In genomic region chr2:152344561-152345195, GRCh38 we compare ENCODE assay signal across 1 cellular context.
TF ChIP-seq lines count a peak whose summit lies in the region.

No MANE protein-coding gene starts in this region.

TF ChIP-seq in HepG2, 621 proteins besides CTCF, POLR2A, EP300 and RAD21 (continued from another document and continues in another):
- peak; percentile 95 for TF ChIP-seq RERE (CRISPR knock-in tag; IDR thresholded peaks at IDR 0.05; ENCODE audit: low read depth)
- TF ChIP-seq KLF16 (CRISPR knock-in tag; IDR thresholded peaks at IDR 0.05) = peak in 1 of 2 experiments; percentile 91; a peak in 2 of 4 replicates
- peak; percentile 87 for TF ChIP-seq RCOR2 (CRISPR knock-in tag; IDR thresholded peaks at IDR 0.05)
- no peak for TF ChIP-seq ZFX (CRISPR knock-in tag; IDR thresholded peaks at IDR 0.05; ENCODE audit: low read depth)
- TF ChIP-seq GABPA (IDR thresholded peaks at IDR 0.05; ENCODE audit: low read depth, low read length) = no peak
- TF ChIP-seq GABPA (CRISPR knock-in tag; IDR thresholded peaks at IDR 0.05; ENCODE audit: low read depth) = peak; percentile 38; the same call in 1 of the 2 replicates
- TF ChIP-seq PRPF4 (IDR thresholded peaks at IDR 0.05; ENCODE audit: low read depth, low read length, poor library complexity, severe bottlenecking) = no peak
- no peak for TF ChIP-seq SIN3B (IDR thresholded peaks at IDR 0.05; ENCODE audit: low read length)
- peak; percentile 96 for TF ChIP-seq ZBTB20 (CRISPR knock-in tag; IDR thresholded peaks at IDR 0.05; ENCODE audit: borderline replicate concordance, low read depth)
- TF ChIP-seq ZNF34 (CRISPR knock-in tag; IDR thresholded peaks at IDR 0.05; ENCODE audit: borderline replicate concordance) = no peak
- peak; percentile 88 for TF ChIP-seq TEAD3 (CRISPR knock-in tag; optimal IDR thresholded peaks at IDR 0.05; ENCODE audit: borderline replicate concordance)
- TF ChIP-seq STAT6 (CRISPR knock-in tag; IDR thresholded peaks at IDR 0.05; ENCODE audit: borderline replicate concordance) = no peak
- TF ChIP-seq ZBTB25 (CRISPR knock-in tag; IDR thresholded peaks at IDR 0.05) = peak; percentile 25; the same call in 1 of the 2 replicates
- peak; percentile 93 for TF ChIP-seq HHEX (CRISPR knock-in tag; IDR thresholded peaks at IDR 0.05)
- peak; percentile 95 for TF ChIP-seq CREM (IDR thresholded peaks at IDR 0.05)
- no peak for TF ChIP-seq CREM (CRISPR knock-in tag; IDR thresholded peaks at IDR 0.05)
- peak; percentile 50 for TF ChIP-seq MAFF (IDR thresholded peaks at IDR 0.05; ENCODE audit: low read depth, low read length)
- peak; percentile 71; the same call in 1 of the 2 replicates for TF ChIP-seq TEF (CRISPR knock-in tag; IDR thresholded peaks at IDR 0.05)
- TF ChIP-seq ZNF326 (CRISPR knock-in tag; IDR thresholded peaks at IDR 0.05; ENCODE audit: borderline replicate concordance) = no peak
- TF ChIP-seq HDAC6 (IDR thresholded peaks at IDR 0.05; ENCODE audit: low read depth, low read length) = no peak
- TF ChIP-seq PITX1 (CRISPR knock-in tag; IDR thresholded peaks at IDR 0.05) = peak; percentile 53; the same call in 1 of the 2 replicates
- peak; percentile 82; the same call in 1 of the 2 replicates for TF ChIP-seq HMG20A (CRISPR knock-in tag; IDR thresholded peaks at IDR 0.05; ENCODE audit: borderline replicate concordance)
- TF ChIP-seq POGK (CRISPR knock-in tag; conservative IDR thresholded peaks at IDR 0.05) = no peak
- TF ChIP-seq FOXK1 (CRISPR knock-in tag; IDR thresholded peaks at IDR 0.05; ENCODE audit: borderline replicate concordance, low read depth) = peak; percentile 71; the same call in 1 of the 2 replicates
- peak; percentile 91 for TF ChIP-seq FOXA1 (IDR thresholded peaks at IDR 0.05)
- peak; percentile 82 for TF ChIP-seq FOXA1 (CRISPR knock-in tag; IDR thresholded peaks at IDR 0.05)
- TF ChIP-seq ZNF570 (CRISPR knock-in tag; IDR thresholded peaks at IDR 0.05; ENCODE audit: borderline replicate concordance) = no peak
- TF ChIP-seq HNRNPH1 (optimal IDR thresholded peaks at IDR 0.05; ENCODE audit: low read depth, low read length) = no peak
- peak; percentile 68; the same call in 1 of the 2 replicates for TF ChIP-seq FOSL1 (CRISPR knock-in tag; IDR thresholded peaks at IDR 0.05; ENCODE audit: borderline replicate concordance)
- no peak for TF ChIP-seq ARNT2 (CRISPR knock-in tag; IDR thresholded peaks at IDR 0.05; ENCODE audit: low read depth)
- peak; percentile 97 for TF ChIP-seq TCF7L2 (IDR thresholded peaks at IDR 0.05; ENCODE audit: low read depth, low read length)
- TF ChIP-seq DR1 (CRISPR knock-in tag; IDR thresholded peaks at IDR 0.05) = no peak
- TF ChIP-seq MAFK (conservative IDR thresholded peaks at IDR 0.05 in 1 of 2, IDR thresholded peaks at IDR 0.05 in 1 of 2; ENCODE audit: low read length in 2 of 2) = peak in 1 of 2 experiments; percentile 17; a peak in 1 of 4 replicates
- peak; percentile 66 for TF ChIP-seq MLX (CRISPR knock-in tag; IDR thresholded peaks at IDR 0.05)
- no peak for TF ChIP-seq HMGXB3 (CRISPR knock-in tag; IDR thresholded peaks at IDR 0.05; ENCODE audit: borderline replicate concordance)
- TF ChIP-seq CBX5 (CRISPR knock-in tag; IDR thresholded peaks at IDR 0.05; ENCODE audit: borderline replicate concordance) = no peak
- peak; percentile 99 for TF ChIP-seq MIXL1 (CRISPR knock-in tag; IDR thresholded peaks at IDR 0.05)
- TF ChIP-seq JUNB (CRISPR knock-in tag; IDR thresholded peaks at IDR 0.05; ENCODE audit: borderline replicate concordance) = peak; percentile 68; the same call in 1 of the 2 replicates
- no peak for TF ChIP-seq NONO (IDR thresholded peaks at IDR 0.05)
- TF ChIP-seq NONO (CRISPR knock-in tag; conservative IDR thresholded peaks at IDR 0.05) = peak; percentile 35; the same call in 1 of the 2 replicates
- no peak for TF ChIP-seq SPEN (CRISPR knock-in tag; IDR thresholded peaks at IDR 0.05; ENCODE audit: low read depth)
- TF ChIP-seq RFXANK (CRISPR knock-in tag; IDR thresholded peaks at IDR 0.05) = 0 out of 2 replicates have a peak, but pooled peaks have one; percentile 23
- TF ChIP-seq BATF2 (CRISPR knock-in tag; IDR thresholded peaks at IDR 0.05) = no peak
- no peak for TF ChIP-seq HCFC1 (IDR thresholded peaks at IDR 0.05; ENCODE audit: low read depth, low read length)
- peak; percentile 93; the same call in 1 of the 2 replicates for TF ChIP-seq FOXJ3 (CRISPR knock-in tag; IDR thresholded peaks at IDR 0.05; ENCODE audit: borderline replicate concordance)
- TF ChIP-seq SMARCC2 (IDR thresholded peaks at IDR 0.05) = peak; percentile 96
- no peak for TF ChIP-seq HES4 (CRISPR knock-in tag; IDR thresholded peaks at IDR 0.05; ENCODE audit: borderline replicate concordance)
- TF ChIP-seq ZSCAN22 (CRISPR knock-in tag; IDR thresholded peaks at IDR 0.05) = no peak
- no peak for TF ChIP-seq SMC3 (IDR thresholded peaks at IDR 0.05; ENCODE audit: low read length)
- TF ChIP-seq KAT2B (IDR thresholded peaks at IDR 0.05; ENCODE audit: borderline replicate concordance, low read depth, low read length) = peak; percentile 100
- TF ChIP-seq THAP11 (CRISPR knock-in tag; IDR thresholded peaks at IDR 0.05) = peak; percentile 73
- peak; percentile 78 for TF ChIP-seq MIER3 (CRISPR knock-in tag; IDR thresholded peaks at IDR 0.05; ENCODE audit: borderline replicate concordance)
- peak; percentile 99 for TF ChIP-seq GATAD2A (CRISPR knock-in tag; IDR thresholded peaks at IDR 0.05)
- peak; percentile 80 for TF ChIP-seq ELF3 (CRISPR knock-in tag; IDR thresholded peaks at IDR 0.05)
